Comparison of ENCODE assay signal across 14 cellular contexts in the genomic region with DNA sequence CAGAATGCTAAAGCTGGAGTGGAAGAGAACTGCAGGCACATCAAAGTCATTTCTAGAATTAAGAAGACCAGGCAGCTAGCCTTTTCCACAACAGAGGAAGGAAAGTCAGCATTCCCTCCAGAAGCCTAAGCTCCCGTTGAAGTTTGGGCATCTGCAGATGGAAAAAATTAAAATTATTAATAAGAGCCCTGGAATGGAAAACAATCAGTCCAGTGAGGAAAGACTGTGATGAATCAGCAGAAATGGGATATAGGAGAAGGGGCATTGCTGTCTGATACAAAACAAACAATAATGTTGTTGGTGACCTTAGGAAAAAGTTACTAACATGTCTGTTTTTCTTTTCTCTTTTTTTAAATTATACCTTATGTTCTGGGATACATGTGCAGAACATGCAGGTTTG.
"Had no signal": no experiment of that assay in that cellular context is flagged by ENCODE, and none has a peak within 500 bp of the region (broad histone marks: within the 10 kb centered on the region; RNA-seq: fewer than 3 reads in every experiment).

No MANE protein-coding gene starts in this region.

- DNase-seq: activated CD4-positive, alpha-beta T cell treated with anti-CD3 and anti-CD28 coated beads, Interleukin-2, amount 10 ng/mL, durations not matched to agents 7 days and 5 days; activated naive CD4-positive, alpha-beta T cell; activated naive CD8-positive, alpha-beta T cell treated with anti-CD3 and anti-CD28 coated beads, Interleukin-2, amount 10 ng/mL, durations not matched to agents 7 days and 5 days; anterior cingulate cortex; brain microvascular endothelial cell; cortex of kidney; effector memory CD4-positive, alpha-beta T cell; foreskin keratinocyte; kidney glomerular epithelial cell; left ventricle myocardium superior; mesenchymal stem cell; nephron progenitor cell; occipital lobe; right cardiac atrium had no signal

- ATAC-seq: foreskin keratinocyte, left ventricle myocardium superior, right cardiac atrium had no signal

- H3K27ac ChIP-seq: brain microvascular endothelial cell, foreskin keratinocyte had no signal
